In the genomic region with DNA sequence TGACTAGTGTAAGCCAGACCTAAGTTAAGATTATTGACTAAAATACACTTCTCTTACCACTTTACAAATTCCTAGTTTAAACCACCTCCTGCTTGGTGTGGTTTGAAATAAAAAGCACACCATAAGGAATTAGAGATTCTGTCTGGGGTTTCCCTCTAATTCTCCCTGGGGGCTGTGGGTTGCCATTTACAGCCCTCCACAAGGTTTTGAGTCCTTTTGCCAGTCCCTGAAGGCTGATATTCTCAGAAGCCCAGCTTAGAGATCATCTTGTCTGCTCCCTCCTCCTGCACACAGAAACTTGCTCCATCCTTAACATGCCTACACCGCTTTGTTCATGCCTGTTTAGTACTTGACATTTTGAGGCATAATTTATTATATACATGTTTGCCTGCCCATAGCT, we compare ENCODE assay signal across 25 cellular contexts.
"Had no signal": no experiment of that assay in that cellular context is flagged by ENCODE, and none has a peak within 500 bp of the region (broad histone marks: within the 10 kb centered on the region; RNA-seq: fewer than 3 reads in every experiment).

No MANE protein-coding gene starts in this region.

- FAIRE-seq: bronchial epithelial cell, TTC549 had no signal

- DNase-seq: activated B cell treated with CpG ODN at 0.5 μM for 24 hours; activated CD4-positive, alpha-beta memory T cell treated with anti-CD3 and anti-CD28 coated beads, Interleukin-2, amount 10 ng/mL, durations not matched to agents 7 days and 5 days; activated CD4-positive, alpha-beta T cell treated with anti-CD3 and anti-CD28 coated beads, Interleukin-2, amount 10 ng/mL, durations not matched to agents 7 days and 5 days; activated naive CD4-positive, alpha-beta T cell treated with anti-CD3 and anti-CD28 coated beads, Interleukin-2, amount 50 U/mL, for 16 hours; activated naive CD8-positive, alpha-beta T cell treated with anti-CD3 and anti-CD28 coated beads, Interleukin-2, amount 10 ng/mL, durations not matched to agents 7 days and 5 days; activated T-cell treated with anti-CD3 and anti-CD28 coated beads for 4 hours; body of pancreas; central memory CD4-positive, alpha-beta T cell; Karpas-422; MM.1S; NCI-H1105 treated with DMSO at 0.1 percent for 48 hours; NCI-H1436 treated with DMSO at 0.1 percent for 48 hours; NCI-H187; NCI-H2081; NCI-H526; NCI-H774; OCI-M1; RPMI8226; T-cell; T-helper 2 cell; T1000 had no signal

- ATAC-seq: body of pancreas, Panc1, Right ventricle myocardium inferior, T-cell had no signal
